In genomic region chr4:165715989-165716388, GRCh38 we compare ENCODE assay signal across 16 cellular contexts.
"Had no signal": no experiment of that assay in that cellular context is flagged by ENCODE, and none has a peak within 500 bp of the region (broad histone marks: within the 10 kb centered on the region; RNA-seq: fewer than 3 reads in every experiment).

No MANE protein-coding gene starts in this region.

- ATAC-seq: activated CD8-positive, alpha-beta T cell treated with anti-CD3 and anti-CD28 coated beads, Interleukin-2, amount 10 ng/mL, durations not matched to agents 7 days and 5 days; activated naive CD8-positive, alpha-beta T cell treated with anti-CD3 and anti-CD28 coated beads, Interleukin-2, amount 50 U/mL, for 24 hours; gastrocnemius medialis; mucosa of descending colon; naive thymus-derived CD8-positive, alpha-beta T cell; stimulated activated naive CD8-positive, alpha-beta T cell treated with anti-CD3 and anti-CD28 coated beads, Interleukin-15, Interleukin-2, amounts not matched to agents 100 U/mL and 50 U/mL, for 24 hours had no signal

- DNase-seq: activated CD4-positive, alpha-beta T cell treated with anti-CD3 and anti-CD28 coated beads for 4 hours; activated CD8-positive, alpha-beta T cell treated with anti-CD3 and anti-CD28 coated beads, Interleukin-2, amount 10 ng/mL, durations not matched to agents 7 days and 5 days; activated naive CD4-positive, alpha-beta T cell treated with Interleukin-2 at 50 U/mL for 16 hours; activated naive CD8-positive, alpha-beta T cell treated with anti-CD3 and anti-CD28 coated beads, Interleukin-2, amount 50 U/mL, for 24 hours; cerebellar nuclear complex; endodermal cell; gastrocnemius medialis; hippocampal formation; mucosa of descending colon; naive thymus-derived CD8-positive, alpha-beta T cell; SJCRH30; stimulated activated CD4-positive, alpha-beta T cell treated with anti-CD3 and anti-CD28 coated beads, Interleukin-4, amount 100 ng/mL, for 1 hour; stimulated activated CD8-positive, alpha-beta memory T cell treated with anti-CD3 and anti-CD28 coated beads, Interleukin-4, amount 100 ng/mL, for 48 hours; stimulated activated naive CD8-positive, alpha-beta T cell treated with anti-CD3 and anti-CD28 coated beads, Interleukin-15, Interleukin-2, amounts not matched to agents 100 U/mL and 50 U/mL, for 24 hours; T1000; upper lobe of left lung had no signal

- H3K4me3 ChIP-seq: gastrocnemius medialis, mucosa of descending colon, SJCRH30, upper lobe of left lung had no signal
